1 cellular context compared by ENCODE assay signal in the genomic region with DNA sequence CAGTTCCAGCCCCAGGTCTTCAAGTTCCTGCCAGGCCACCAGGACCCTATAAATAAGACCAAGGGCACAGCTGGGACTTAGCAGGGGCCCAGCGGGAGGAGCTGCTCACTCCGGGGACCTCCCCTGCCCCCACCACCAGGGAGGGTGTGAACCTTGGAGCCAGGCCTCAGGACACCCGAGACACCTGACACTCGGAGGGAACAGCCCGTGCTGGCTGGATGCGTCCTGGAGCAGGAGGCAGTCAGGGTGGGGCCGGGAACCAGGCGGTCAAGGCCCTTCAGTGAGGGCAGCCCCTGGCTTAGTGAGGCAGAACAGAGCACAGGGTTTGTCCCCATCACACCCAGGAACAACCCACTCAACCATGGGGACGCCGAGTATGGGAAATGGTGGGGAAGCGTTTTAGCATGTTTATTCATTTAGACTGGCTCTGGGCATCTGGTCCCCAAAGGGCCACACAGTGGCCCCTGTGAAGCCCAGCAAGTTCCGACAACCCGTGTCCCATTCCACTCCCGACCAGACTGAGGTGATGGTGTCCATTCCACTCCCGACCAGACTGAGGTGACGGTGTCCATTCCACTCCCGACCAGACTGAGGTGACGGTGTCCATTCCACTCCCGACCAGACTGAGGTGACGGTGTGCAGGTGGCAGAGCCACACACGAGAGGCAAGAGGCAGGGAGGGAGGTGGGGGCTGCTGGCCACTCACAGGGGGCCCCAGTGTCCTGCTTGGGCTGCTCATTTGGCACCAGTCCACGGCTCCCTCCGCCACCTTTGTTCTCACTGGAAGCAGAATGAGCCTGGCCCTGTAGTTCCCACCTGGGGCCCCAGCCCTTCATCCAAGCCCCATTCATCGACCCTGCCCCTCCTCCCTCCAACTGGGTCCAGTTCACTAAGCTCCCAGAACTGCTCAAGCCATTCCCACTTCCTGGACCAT.
TF ChIP-seq lines count a peak whose summit lies in the region.

No MANE protein-coding gene starts in this region.

TF ChIP-seq in HEK293, 187 proteins besides CTCF, POLR2A, EP300 and RAD21 (continued from another document):
- TF ChIP-seq, protein P1, sequence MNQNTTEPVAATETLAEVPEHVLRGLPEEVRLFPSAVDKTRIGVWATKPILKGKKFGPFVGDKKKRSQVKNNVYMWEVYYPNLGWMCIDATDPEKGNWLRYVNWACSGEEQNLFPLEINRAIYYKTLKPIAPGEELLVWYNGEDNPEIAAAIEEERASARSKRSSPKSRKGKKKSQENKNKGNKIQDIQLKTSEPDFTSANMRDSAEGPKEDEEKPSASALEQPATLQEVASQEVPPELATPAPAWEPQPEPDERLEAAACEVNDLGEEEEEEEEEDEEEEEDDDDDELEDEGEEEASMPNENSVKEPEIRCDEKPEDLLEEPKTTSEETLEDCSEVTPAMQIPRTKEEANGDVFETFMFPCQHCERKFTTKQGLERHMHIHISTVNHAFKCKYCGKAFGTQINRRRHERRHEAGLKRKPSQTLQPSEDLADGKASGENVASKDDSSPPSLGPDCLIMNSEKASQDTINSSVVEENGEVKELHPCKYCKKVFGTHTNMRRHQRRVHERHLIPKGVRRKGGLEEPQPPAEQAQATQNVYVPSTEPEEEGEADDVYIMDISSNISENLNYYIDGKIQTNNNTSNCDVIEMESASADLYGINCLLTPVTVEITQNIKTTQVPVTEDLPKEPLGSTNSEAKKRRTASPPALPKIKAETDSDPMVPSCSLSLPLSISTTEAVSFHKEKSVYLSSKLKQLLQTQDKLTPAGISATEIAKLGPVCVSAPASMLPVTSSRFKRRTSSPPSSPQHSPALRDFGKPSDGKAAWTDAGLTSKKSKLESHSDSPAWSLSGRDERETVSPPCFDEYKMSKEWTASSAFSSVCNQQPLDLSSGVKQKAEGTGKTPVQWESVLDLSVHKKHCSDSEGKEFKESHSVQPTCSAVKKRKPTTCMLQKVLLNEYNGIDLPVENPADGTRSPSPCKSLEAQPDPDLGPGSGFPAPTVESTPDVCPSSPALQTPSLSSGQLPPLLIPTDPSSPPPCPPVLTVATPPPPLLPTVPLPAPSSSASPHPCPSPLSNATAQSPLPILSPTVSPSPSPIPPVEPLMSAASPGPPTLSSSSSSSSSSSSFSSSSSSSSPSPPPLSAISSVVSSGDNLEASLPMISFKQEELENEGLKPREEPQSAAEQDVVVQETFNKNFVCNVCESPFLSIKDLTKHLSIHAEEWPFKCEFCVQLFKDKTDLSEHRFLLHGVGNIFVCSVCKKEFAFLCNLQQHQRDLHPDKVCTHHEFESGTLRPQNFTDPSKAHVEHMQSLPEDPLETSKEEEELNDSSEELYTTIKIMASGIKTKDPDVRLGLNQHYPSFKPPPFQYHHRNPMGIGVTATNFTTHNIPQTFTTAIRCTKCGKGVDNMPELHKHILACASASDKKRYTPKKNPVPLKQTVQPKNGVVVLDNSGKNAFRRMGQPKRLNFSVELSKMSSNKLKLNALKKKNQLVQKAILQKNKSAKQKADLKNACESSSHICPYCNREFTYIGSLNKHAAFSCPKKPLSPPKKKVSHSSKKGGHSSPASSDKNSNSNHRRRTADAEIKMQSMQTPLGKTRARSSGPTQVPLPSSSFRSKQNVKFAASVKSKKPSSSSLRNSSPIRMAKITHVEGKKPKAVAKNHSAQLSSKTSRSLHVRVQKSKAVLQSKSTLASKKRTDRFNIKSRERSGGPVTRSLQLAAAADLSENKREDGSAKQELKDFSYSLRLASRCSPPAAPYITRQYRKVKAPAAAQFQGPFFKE (tag by site-specific recombination; IDR thresholded peaks at IDR 0.05; ENCODE audit: borderline replicate concordance): no peak
- TF ChIP-seq, protein P2, sequence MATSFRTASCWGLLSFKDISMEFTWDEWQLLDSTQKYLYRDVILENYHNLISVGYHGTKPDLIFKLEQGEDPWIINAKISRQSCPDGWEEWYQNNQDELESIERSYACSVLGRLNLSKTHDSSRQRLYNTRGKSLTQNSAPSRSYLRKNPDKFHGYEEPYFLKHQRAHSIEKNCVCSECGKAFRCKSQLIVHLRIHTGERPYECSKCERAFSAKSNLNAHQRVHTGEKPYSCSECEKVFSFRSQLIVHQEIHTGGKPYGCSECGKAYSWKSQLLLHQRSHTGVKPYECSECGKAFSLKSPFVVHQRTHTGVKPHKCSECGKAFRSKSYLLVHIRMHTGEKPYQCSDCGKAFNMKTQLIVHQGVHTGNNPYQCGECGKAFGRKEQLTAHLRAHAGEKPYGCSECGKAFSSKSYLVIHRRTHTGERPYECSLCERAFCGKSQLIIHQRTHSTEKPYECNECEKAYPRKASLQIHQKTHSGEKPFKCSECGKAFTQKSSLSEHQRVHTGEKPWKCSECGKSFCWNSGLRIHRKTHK (tag by site-specific recombination; IDR thresholded peaks at IDR 0.05): no peak
- no peak for TF ChIP-seq ZNF266 (tag by site-specific recombination; IDR thresholded peaks at IDR 0.05; ENCODE audit: low read depth)
- TF ChIP-seq, protein P3, sequence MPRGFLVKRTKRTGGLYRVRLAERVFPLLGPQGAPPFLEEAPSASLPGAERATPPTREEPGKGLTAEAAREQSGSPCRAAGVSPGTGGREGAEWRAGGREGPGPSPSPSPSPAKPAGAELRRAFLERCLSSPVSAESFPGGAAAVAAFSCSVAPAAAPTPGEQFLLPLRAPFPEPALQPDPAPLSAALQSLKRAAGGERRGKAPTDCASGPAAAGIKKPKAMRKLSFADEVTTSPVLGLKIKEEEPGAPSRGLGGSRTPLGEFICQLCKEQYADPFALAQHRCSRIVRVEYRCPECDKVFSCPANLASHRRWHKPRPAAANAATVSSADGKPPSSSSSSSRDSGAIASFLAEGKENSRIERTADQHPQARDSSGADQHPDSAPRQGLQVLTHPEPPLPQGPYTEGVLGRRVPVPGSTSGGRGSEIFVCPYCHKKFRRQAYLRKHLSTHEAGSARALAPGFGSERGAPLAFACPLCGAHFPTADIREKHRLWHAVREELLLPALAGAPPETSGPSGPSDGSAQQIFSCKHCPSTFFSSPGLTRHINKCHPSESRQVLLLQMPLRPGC (tag by site-specific recombination; IDR thresholded peaks at IDR 0.05): no peak
- peak; percentile 77; the same call in 1 of the 2 replicates for TF ChIP-seq ZBTB7A (tag by site-specific recombination; IDR thresholded peaks at IDR 0.05; ENCODE audit: low read depth)
- TF ChIP-seq ZNF292 (tag by site-specific recombination; IDR thresholded peaks at IDR 0.05; ENCODE audit: borderline replicate concordance, low read depth): no peak
- 0 out of 2 replicates have a peak, but pooled peaks have one; percentile 44 for TF ChIP-seq BCL11B (tag by site-specific recombination; IDR thresholded peaks at IDR 0.05; ENCODE audit: low read depth)
- TF ChIP-seq BCL11A (tag by site-specific recombination; IDR thresholded peaks at IDR 0.05; ENCODE audit: low read depth): peak; percentile 89
- TF ChIP-seq, protein P4, sequence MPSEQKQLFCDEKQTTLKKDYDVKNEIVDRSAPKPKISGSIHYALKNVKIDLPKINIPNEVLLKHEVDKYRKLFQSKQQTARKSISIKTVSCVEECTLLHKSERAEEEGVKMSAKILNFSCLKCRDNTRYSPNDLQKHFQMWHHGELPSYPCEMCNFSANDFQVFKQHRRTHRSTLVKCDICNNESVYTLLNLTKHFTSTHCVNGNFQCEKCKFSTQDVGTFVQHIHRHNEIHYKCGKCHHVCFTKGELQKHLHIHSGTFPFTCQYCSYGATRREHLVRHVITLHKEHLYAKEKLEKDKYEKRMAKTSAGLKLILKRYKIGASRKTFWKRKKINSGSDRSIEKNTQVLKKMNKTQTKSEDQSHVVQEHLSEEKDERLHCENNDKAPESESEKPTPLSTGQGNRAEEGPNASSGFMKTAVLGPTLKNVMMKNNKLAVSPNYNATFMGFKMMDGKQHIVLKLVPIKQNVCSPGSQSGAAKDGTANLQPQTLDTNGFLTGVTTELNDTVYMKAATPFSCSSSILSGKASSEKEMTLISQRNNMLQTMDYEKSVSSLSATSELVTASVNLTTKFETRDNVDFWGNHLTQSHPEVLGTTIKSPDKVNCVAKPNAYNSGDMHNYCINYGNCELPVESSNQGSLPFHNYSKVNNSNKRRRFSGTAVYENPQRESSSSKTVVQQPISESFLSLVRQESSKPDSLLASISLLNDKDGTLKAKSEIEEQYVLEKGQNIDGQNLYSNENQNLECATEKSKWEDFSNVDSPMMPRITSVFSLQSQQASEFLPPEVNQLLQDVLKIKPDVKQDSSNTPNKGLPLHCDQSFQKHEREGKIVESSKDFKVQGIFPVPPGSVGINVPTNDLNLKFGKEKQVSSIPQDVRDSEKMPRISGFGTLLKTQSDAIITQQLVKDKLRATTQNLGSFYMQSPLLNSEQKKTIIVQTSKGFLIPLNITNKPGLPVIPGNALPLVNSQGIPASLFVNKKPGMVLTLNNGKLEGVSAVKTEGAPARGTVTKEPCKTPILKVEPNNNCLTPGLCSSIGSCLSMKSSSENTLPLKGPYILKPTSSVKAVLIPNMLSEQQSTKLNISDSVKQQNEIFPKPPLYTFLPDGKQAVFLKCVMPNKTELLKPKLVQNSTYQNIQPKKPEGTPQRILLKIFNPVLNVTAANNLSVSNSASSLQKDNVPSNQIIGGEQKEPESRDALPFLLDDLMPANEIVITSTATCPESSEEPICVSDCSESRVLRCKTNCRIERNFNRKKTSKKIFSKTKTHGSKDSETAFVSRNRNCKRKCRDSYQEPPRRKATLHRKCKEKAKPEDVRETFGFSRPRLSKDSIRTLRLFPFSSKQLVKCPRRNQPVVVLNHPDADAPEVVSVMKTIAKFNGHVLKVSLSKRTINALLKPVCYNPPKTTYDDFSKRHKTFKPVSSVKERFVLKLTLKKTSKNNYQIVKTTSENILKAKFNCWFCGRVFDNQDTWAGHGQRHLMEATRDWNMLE (tag by site-specific recombination; conservative IDR thresholded peaks at IDR 0.05; ENCODE audit: low read depth): no peak
- TF ChIP-seq YY1 (tag by site-specific recombination; IDR thresholded peaks at IDR 0.05): no peak
- peak; percentile 52; the same call in 1 of the 2 replicates for TF ChIP-seq GLIS2 (tag by site-specific recombination; IDR thresholded peaks at IDR 0.05)
- TF ChIP-seq, protein P5, sequence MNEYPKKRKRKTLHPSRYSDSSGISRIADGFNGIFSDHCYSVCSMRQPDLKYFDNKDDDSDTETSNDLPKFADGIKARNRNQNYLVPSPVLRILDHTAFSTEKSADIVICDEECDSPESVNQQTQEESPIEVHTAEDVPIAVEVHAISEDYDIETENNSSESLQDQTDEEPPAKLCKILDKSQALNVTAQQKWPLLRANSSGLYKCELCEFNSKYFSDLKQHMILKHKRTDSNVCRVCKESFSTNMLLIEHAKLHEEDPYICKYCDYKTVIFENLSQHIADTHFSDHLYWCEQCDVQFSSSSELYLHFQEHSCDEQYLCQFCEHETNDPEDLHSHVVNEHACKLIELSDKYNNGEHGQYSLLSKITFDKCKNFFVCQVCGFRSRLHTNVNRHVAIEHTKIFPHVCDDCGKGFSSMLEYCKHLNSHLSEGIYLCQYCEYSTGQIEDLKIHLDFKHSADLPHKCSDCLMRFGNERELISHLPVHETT (tag by site-specific recombination; IDR thresholded peaks at IDR 0.05): no peak
- TF ChIP-seq SP3 (tag by site-specific recombination; IDR thresholded peaks at IDR 0.05): no peak
- peak; percentile 49 for TF ChIP-seq ZIC2 (tag by site-specific recombination; IDR thresholded peaks at IDR 0.05)
